1 cellular context compared by ENCODE assay signal in the genomic region with DNA sequence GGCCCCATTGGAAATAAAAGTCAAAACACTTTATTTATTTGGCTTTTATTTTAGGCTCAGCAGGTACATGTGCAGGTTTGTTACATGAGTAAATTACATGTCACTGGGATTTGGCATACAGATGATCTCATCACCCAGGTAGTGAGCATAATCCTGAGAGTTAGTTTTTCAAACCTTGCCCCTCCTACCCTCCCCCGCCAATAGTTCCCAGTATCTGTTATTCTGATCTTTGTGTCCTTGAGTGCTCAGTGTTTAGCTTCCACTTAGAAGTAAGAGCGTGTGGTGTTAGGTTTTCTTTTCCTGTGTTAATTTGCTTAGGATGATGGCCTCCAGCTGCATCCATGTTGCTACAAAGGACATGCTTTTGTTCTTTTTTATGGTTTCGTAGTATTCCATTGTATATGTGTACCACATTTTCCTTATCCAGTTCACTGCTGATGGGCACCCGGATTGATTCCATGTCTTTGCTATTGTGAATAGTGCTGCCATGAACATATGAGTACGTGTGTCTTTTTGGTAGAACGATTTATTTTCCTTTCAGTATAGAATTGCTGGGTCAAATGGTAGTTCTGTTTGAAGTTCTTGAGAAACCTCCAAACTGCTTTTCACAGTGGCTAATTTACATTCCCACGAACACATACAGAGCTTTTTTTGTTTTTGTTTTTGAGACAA.
TF ChIP-seq lines count a peak whose summit lies in the region.

No MANE protein-coding gene starts in this region.

TF ChIP-seq in GM23338, 12 proteins besides CTCF, POLR2A, EP300 and RAD21 (continued from another document):
- TF ChIP-seq, protein P1, sequence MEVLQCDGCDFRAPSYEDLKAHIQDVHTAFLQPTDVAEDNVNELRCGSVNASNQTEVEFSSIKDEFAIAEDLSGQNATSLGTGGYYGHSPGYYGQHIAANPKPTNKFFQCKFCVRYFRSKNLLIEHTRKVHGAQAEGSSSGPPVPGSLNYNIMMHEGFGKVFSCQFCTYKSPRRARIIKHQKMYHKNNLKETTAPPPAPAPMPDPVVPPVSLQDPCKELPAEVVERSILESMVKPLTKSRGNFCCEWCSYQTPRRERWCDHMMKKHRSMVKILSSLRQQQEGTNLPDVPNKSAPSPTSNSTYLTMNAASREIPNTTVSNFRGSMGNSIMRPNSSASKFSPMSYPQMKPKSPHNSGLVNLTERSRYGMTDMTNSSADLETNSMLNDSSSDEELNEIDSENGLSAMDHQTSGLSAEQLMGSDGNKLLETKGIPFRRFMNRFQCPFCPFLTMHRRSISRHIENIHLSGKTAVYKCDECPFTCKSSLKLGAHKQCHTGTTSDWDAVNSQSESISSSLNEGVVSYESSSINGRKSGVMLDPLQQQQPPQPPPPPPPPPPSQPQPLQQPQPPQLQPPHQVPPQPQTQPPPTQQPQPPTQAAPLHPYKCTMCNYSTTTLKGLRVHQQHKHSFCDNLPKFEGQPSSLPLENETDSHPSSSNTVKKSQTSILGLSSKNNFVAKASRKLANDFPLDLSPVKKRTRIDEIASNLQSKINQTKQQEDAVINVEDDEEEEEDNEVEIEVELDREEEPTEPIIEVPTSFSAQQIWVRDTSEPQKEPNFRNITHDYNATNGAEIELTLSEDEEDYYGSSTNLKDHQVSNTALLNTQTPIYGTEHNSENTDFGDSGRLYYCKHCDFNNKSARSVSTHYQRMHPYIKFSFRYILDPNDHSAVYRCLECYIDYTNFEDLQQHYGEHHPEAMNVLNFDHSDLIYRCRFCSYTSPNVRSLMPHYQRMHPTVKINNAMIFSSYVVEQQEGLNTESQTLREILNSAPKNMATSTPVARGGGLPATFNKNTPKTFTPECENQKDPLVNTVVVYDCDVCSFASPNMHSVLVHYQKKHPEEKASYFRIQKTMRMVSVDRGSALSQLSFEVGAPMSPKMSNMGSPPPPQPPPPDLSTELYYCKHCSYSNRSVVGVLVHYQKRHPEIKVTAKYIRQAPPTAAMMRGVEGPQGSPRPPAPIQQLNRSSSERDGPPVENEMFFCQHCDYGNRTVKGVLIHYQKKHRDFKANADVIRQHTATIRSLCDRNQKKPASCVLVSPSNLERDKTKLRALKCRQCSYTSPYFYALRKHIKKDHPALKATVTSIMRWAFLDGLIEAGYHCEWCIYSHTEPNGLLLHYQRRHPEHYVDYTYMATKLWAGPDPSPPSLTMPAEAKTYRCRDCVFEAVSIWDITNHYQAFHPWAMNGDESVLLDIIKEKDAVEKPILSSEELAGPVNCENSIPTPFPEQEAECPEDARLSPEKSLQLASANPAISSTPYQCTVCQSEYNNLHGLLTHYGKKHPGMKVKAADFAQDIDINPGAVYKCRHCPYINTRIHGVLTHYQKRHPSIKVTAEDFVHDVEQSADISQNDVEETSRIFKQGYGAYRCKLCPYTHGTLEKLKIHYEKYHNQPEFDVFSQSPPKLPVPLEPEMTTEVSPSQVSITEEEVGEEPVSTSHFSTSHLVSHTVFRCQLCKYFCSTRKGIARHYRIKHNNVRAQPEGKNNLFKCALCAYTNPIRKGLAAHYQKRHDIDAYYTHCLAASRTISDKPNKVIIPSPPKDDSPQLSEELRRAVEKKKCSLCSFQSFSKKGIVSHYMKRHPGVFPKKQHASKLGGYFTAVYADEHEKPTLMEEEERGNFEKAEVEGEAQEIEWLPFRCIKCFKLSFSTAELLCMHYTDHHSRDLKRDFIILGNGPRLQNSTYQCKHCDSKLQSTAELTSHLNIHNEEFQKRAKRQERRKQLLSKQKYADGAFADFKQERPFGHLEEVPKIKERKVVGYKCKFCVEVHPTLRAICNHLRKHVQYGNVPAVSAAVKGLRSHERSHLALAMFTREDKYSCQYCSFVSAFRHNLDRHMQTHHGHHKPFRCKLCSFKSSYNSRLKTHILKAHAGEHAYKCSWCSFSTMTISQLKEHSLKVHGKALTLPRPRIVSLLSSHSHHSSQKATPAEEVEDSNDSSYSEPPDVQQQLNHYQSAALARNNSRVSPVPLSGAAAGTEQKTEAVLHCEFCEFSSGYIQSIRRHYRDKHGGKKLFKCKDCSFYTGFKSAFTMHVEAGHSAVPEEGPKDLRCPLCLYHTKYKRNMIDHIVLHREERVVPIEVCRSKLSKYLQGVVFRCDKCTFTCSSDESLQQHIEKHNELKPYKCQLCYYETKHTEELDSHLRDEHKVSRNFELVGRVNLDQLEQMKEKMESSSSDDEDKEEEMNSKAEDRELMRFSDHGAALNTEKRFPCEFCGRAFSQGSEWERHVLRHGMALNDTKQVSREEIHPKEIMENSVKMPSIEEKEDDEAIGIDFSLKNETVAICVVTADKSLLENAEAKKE (CRISPR knock-in tag; IDR thresholded peaks at IDR 0.05) = no peak
- TF ChIP-seq ZNF331 (CRISPR knock-in tag; IDR thresholded peaks at IDR 0.05; ENCODE audit: low read depth) (no peak), EZH2 (IDR thresholded peaks at IDR 0.05; ENCODE audit: low read depth, unreplicated experiment) (no peak), POLR2AphosphoS5 (IDR thresholded peaks at IDR 0.05; ENCODE audit: low read depth) (no peak), JUNB (IDR thresholded peaks at IDR 0.05; ENCODE audit: unreplicated experiment) (no peak), STAT1 (IDR thresholded peaks at IDR 0.05; ENCODE audit: unreplicated experiment) (no peak), NANOG (IDR thresholded peaks at IDR 0.05; ENCODE audit: borderline replicate concordance) (no peak)
- TF ChIP-seq, protein P2, sequence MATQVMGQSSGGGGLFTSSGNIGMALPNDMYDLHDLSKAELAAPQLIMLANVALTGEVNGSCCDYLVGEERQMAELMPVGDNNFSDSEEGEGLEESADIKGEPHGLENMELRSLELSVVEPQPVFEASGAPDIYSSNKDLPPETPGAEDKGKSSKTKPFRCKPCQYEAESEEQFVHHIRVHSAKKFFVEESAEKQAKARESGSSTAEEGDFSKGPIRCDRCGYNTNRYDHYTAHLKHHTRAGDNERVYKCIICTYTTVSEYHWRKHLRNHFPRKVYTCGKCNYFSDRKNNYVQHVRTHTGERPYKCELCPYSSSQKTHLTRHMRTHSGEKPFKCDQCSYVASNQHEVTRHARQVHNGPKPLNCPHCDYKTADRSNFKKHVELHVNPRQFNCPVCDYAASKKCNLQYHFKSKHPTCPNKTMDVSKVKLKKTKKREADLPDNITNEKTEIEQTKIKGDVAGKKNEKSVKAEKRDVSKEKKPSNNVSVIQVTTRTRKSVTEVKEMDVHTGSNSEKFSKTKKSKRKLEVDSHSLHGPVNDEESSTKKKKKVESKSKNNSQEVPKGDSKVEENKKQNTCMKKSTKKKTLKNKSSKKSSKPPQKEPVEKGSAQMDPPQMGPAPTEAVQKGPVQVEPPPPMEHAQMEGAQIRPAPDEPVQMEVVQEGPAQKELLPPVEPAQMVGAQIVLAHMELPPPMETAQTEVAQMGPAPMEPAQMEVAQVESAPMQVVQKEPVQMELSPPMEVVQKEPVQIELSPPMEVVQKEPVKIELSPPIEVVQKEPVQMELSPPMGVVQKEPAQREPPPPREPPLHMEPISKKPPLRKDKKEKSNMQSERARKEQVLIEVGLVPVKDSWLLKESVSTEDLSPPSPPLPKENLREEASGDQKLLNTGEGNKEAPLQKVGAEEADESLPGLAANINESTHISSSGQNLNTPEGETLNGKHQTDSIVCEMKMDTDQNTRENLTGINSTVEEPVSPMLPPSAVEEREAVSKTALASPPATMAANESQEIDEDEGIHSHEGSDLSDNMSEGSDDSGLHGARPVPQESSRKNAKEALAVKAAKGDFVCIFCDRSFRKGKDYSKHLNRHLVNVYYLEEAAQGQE (IDR thresholded peaks at IDR 0.05; ENCODE audit: unreplicated experiment) = no peak
- TF ChIP-seq, protein P3, sequence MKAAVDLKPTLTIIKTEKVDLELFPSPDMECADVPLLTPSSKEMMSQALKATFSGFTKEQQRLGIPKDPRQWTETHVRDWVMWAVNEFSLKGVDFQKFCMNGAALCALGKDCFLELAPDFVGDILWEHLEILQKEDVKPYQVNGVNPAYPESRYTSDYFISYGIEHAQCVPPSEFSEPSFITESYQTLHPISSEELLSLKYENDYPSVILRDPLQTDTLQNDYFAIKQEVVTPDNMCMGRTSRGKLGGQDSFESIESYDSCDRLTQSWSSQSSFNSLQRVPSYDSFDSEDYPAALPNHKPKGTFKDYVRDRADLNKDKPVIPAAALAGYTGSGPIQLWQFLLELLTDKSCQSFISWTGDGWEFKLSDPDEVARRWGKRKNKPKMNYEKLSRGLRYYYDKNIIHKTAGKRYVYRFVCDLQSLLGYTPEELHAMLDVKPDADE (IDR thresholded peaks at IDR 0.05) = no peak
